Comparison of ENCODE assay signal across 29 cellular contexts in the genomic region with DNA sequence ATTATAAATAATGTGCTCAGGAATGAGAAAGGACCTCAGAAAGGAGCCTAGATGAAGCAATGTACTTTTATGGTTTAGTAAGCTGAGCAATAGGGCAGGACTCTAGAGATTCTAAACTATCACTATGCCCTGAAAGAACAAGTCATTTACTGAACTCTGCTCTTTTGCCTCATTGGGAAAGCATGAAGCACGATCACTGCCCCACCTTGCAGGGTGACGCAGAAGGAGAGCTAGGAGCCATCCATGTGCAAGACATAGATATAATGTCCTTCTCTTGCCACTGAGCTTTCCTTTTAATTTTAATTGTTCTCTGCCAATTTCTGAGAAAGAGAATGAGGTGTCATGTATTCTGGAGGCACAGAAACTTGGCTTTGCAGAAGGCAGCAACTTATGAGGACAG.
"Had no signal": no experiment of that assay in that cellular context is flagged by ENCODE, and none has a peak within 500 bp of the region (broad histone marks: within the 10 kb centered on the region; RNA-seq: fewer than 3 reads in every experiment).

No MANE protein-coding gene starts in this region.

- H3K4me3 ChIP-seq: body of pancreas, coronary artery, dorsolateral prefrontal cortex, left lung, smooth muscle cell, upper lobe of left lung, vagina had no signal

- ATAC-seq: activated T-cell treated with anti-CD3 and anti-CD28 coated beads, Interleukin-2, amount 50 U/mL, for 4 hours; activated T-helper 17 cell treated with anti-CD3 and anti-CD28 coated beads, Interleukin-2, amount 50 U/mL, for 72 hours; body of pancreas; left lung; stimulated activated memory B cell treated with anti-CD40 and anti-IgM and Interleukin-4, amounts not matched to agents 10 μg/mL and 1 μg/mL and 100 μg/mL, for 72 hours; stimulated activated naive CD8-positive, alpha-beta T cell treated with anti-CD3 and anti-CD28 coated beads, Interleukin-15, amount 100 ng/mL, for 72 hours had no signal

- DNase-seq: activated CD4-positive, alpha-beta memory T cell treated with anti-CD3 and anti-CD28 coated beads, Interleukin-2, amount 10 ng/mL, durations not matched to agents 7 days and 5 days; activated CD4-positive, alpha-beta T cell treated with anti-CD3 and anti-CD28 coated beads for 1 hour; activated CD4-positive, alpha-beta T cell treated with anti-CD3 and anti-CD28 coated beads, Interleukin-2, amount 10 ng/mL, durations not matched to agents 7 days and 5 days; activated CD8-positive, alpha-beta memory T cell treated with anti-CD3 and anti-CD28 coated beads, Interleukin-2, amount 50 U/mL, for 48 hours; activated T-cell treated with anti-CD3 and anti-CD28 coated beads, Interleukin-2, amount 50 U/mL, for 4 hours; aorta; body of pancreas; dorsolateral prefrontal cortex; effector memory CD4-positive, alpha-beta T cell; foreskin fibroblast; head of caudate nucleus; hypothalamus; immature natural killer cell; left lung; mammary epithelial cell; posterior cingulate gyrus; stimulated activated CD4-positive, alpha-beta T cell treated with anti-CD3 and anti-CD28 coated beads, Interleukin-1b, Interleukin-23, amount 100 ng/mL, for 48 hours; stimulated activated CD4-positive, alpha-beta T cell treated with anti-CD3 and anti-CD28 coated beads, Interleukin-4, amount 100 ng/mL, for 4 hours; stimulated activated CD8-positive, alpha-beta memory T cell treated with anti-CD3 and anti-CD28 coated beads, Interleukin-4, amount 100 ng/mL, for 48 hours; stimulated activated naive CD8-positive, alpha-beta T cell treated with anti-CD3 and anti-CD28 coated beads, Interleukin-15, amount 100 ng/mL, for 72 hours; substantia nigra; SW 1271; T1000; upper lobe of left lung had no signal

- H3K27ac ChIP-seq: coronary artery, dorsolateral prefrontal cortex, left lung, upper lobe of left lung, vagina had no signal

- H3K9me3 ChIP-seq: body of pancreas, left lung, upper lobe of left lung, vagina had no signal

- H3K27me3 ChIP-seq: body of pancreas, upper lobe of left lung, vagina had no signal

- H3K36me3 ChIP-seq: left lung, upper lobe of left lung, vagina had no signal

- H3K4me1 ChIP-seq: left lung, upper lobe of left lung, vagina had no signal

- H3K4me2 ChIP-seq: smooth muscle cell had no signal
